Comparison of ENCODE assay signal across 1 cellular context in genomic region chr13:19795956-19796355, GRCh38.
TF ChIP-seq lines count a peak whose summit lies in the region.

No MANE protein-coding gene starts in this region.

TF ChIP-seq in endothelial cell of umbilical vein, 7 proteins besides CTCF, POLR2A, EP300 and RAD21 (continued from another document):
- no peak for TF ChIP-seq JUN (IDR thresholded peaks at IDR 0.05; ENCODE audit: borderline replicate concordance, insufficient read depth, insufficient read length, low read depth)
- no peak for TF ChIP-seq POLR2AphosphoS5 (IDR thresholded peaks at IDR 0.05; ENCODE audit: insufficient read depth, low read depth, low read length)
- no peak for TF ChIP-seq MYC (IDR thresholded peaks at IDR 0.05; ENCODE audit: low read depth, low read length)
- TF ChIP-seq EZH2 (IDR thresholded peaks at IDR 0.05; ENCODE audit: borderline replicate concordance, low read depth, low read length, severe bottlenecking), result no peak
- TF ChIP-seq, protein P1, sequence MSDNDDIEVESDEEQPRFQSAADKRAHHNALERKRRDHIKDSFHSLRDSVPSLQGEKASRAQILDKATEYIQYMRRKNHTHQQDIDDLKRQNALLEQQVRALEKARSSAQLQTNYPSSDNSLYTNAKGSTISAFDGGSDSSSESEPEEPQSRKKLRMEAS (IDR thresholded peaks at IDR 0.05; ENCODE audit: insufficient read depth, insufficient read length), result no peak
